In genomic region chr10:108789911-108790310, GRCh38 we compare ENCODE assay signal across 10 cellular contexts.
DNase-seq lines count a peak whose midpoint lies in the region; ATAC-seq and TF ChIP-seq lines count a peak whose summit lies in the region.
"Had no signal": no experiment of that assay in that cellular context is flagged by ENCODE, and none has a peak within 500 bp of the region (broad histone marks: within the 10 kb centered on the region; RNA-seq: fewer than 3 reads in every experiment).

No MANE protein-coding gene starts in this region.

- no peaks in the 10 kb centered on the region for H3K4me1 ChIP-seq in gastrocnemius medialis
- H3K4me1 ChIP-seq in tibial artery = no peaks in the 10 kb centered on the region

- H3K36me3 ChIP-seq in kidney epithelial cell (ENCODE audit: control insufficient read depth, insufficient read depth, low read length) = no peaks in the 10 kb centered on the region
- no peaks in the 10 kb centered on the region for H3K36me3 ChIP-seq in gastrocnemius medialis
- no peaks in the 10 kb centered on the region for H3K36me3 ChIP-seq in tibial artery

- H3K27me3 ChIP-seq in kidney epithelial cell (ENCODE audit: control insufficient read depth, insufficient read depth, low read length) (no peaks in the 10 kb centered on the region), gastrocnemius medialis (no peaks in the 10 kb centered on the region), tibial artery (no peaks in the 10 kb centered on the region)

- ATAC-seq in GM18873 (IDR thresholded peaks at IDR 0.05; ENCODE audit: low FRiP score, unreplicated experiment) (peak; percentile 82), HG02610 (IDR thresholded peaks at IDR 0.05; ENCODE audit: unreplicated experiment) (peak; percentile 85), gastrocnemius medialis (no peak)
- ATAC-seq: GM23338 had no signal

- no peak overlapping the region for H3K4me3 ChIP-seq in kidney epithelial cell (ENCODE audit: low read depth, low read length)
- no peak overlapping the region for H3K4me3 ChIP-seq in gastrocnemius medialis
- H3K4me3 ChIP-seq in tibial artery = no peak overlapping the region
- H3K4me3 ChIP-seq: GM23338 had no signal

- in situ Hi-C loops in gastrocnemius medialis (cut with MboI; ENCODE audit: low sequenced_read_pairs in 4 of 4) = loop anchor here in 1 of 4 donors (25.0 kb wide), 1 partner anchor 103 kb away; no protein-coding TSS in a partner anchor

- TF ChIP-seq CTCF in kidney epithelial cell (IDR thresholded peaks at IDR 0.05; ENCODE audit: insufficient read depth, low read length, poor library complexity, severe bottlenecking) (no peak), gastrocnemius medialis (IDR thresholded peaks at IDR 0.05 in 4 of 5, conservative IDR thresholded peaks at IDR 0.05 in 1 of 5) (no peak), tibial artery (IDR thresholded peaks at IDR 0.05) (no peak)

- DNase-seq in HPDE6-E6E7 (ENCODE audit: extremely low spot score) (peak; percentile 49), kidney epithelial cell (ENCODE audit: low read depth) (peak; percentile 58), gastrocnemius medialis (no peak), NCI-H82 (lab: John Stamatoyannopoulos, UW) (no peak), tibial artery (no peak)
- no peak for DNase-seq in stimulated activated CD4-positive, alpha-beta T cell treated with anti-CD3 and anti-CD28 coated beads, Interleukin-4, amount 100 ng/mL, for 24 hours
- DNase-seq: NCI-H187 treated with DMSO at 0.1 percent for 48 hours had no signal

- intact Hi-C loops in gastrocnemius medialis (cut with DNase I; ENCODE audit: low total_unique reads) (no loop called here), tibial artery (cut with DNase I; ENCODE audit: low total_unique reads) (no loop called here)

- H3K9me3 ChIP-seq in gastrocnemius medialis (no peaks in the 10 kb centered on the region), tibial artery (peaks cover 0 to 7% (median 3%) of the 10 kb centered on the region in 3 donors)

- no peak for TF ChIP-seq POLR2A in gastrocnemius medialis (IDR thresholded peaks at IDR 0.05)

- H3K27ac ChIP-seq in gastrocnemius medialis = no peak overlapping the region
- H3K27ac ChIP-seq in tibial artery = no peak overlapping the region

Comparison
In these comparisons a context has a peak if more than half of its experiments do, and no peak if none do; other contexts are left out.
1. ATAC-seq: peak in GM18873 (single experiment) and HG02610 (single experiment); none in gastrocnemius medialis (0 of 2).
2. DNase-seq: peak in HPDE6-E6E7 (single experiment) and kidney epithelial cell (single experiment); none in stimulated activated CD4-positive, alpha-beta T cell treated with anti-CD3 and anti-CD28 coated beads, Interleukin-4, amount 100 ng/mL, for 24 hours (single experiment), gastrocnemius medialis (0 of 2), NCI-H82 (single experiment) and tibial artery (0 of 2).